In genomic region chr3:42257007-42257406, GRCh38 we compare ENCODE assay signal across 15 cellular contexts. TPM values are rescaled to one million over a fixed set of nuclear protein-coding genes. Genes with fewer than 3 reads are reported as not detected.
"Had no signal": no experiment of that assay in that cellular context is flagged by ENCODE, and none has a peak within 500 bp of the region (broad histone marks: within the 10 kb centered on the region; RNA-seq: fewer than 3 reads in every experiment).

No MANE protein-coding gene starts in this region.

- H3K4me1 ChIP-seq: gastroesophageal sphincter, heart right ventricle, prostate gland, transverse colon had no signal

- DNase-seq: activated CD4-positive, alpha-beta T cell treated with anti-CD3 and anti-CD28 coated beads, Interleukin-2, amount 50 U/mL, for 1 hour; activated naive CD4-positive, alpha-beta T cell; activated naive CD8-positive, alpha-beta T cell treated with anti-CD3 and anti-CD28 coated beads, Interleukin-2, amount 10 ng/mL, durations not matched to agents 7 days and 5 days; effector memory CD8-positive, alpha-beta T cell; heart right ventricle; right cardiac atrium; stimulated activated naive CD8-positive, alpha-beta T cell treated with anti-CD3 and anti-CD28 coated beads, Interleukin-15, Interleukin-2, amounts not matched to agents 100 U/mL and 50 U/mL, for 24 hours; transverse colon had no signal

- H3K9me3 ChIP-seq: gastroesophageal sphincter, heart right ventricle, prostate gland, transverse colon had no signal

- H3K36me3 ChIP-seq: brain microvascular endothelial cell, gastroesophageal sphincter, heart right ventricle, prostate gland, transverse colon had no signal

- H3K27ac ChIP-seq: brain microvascular endothelial cell, gastroesophageal sphincter, heart right ventricle, prostate gland, transverse colon had no signal

- H3K4me3 ChIP-seq: gastroesophageal sphincter, heart right ventricle, lung, prostate gland, transverse colon had no signal

- H3K27me3 ChIP-seq: brain microvascular endothelial cell had no signal

RNA-seq across cellular contexts. Expression of gene CCK, which starts 9.0 kb away (rescaled TPM):
- total RNA-seq: activated CD8-positive, alpha-beta memory T cell treated with anti-CD3 and anti-CD28 coated beads for 36 hours; activated naive CD8-positive, alpha-beta T cell treated with anti-CD3 and anti-CD28 coated beads, Interleukin-2, amount 10 ng/mL, durations not matched to agents 7 days and 5 days; heart right ventricle; neural crest cell; osteoblast; right cardiac atrium had no signal
- polyA plus RNA-seq: heart right ventricle, right cardiac atrium had no signal
